In the genomic region with DNA sequence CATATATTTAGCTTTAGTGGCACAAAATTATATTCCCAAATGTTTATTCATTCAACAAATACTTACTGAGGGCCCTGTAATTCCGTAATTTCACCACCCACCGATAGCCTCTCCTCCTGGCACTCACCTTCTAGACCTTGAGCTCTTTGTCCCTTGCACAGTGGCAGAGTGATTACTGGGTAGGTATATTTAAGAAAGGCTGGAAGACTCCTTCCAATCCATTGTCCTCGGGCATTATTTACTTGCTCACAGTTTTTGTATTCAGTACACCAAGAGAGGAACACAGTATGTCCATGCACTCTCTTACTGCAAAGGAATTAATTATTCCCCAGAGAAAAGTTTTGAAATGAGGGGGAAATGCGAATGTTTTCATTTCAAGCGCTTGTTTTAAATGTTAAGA, we compare ENCODE assay signal across 9 cellular contexts. TPM values are rescaled to one million over a fixed set of nuclear protein-coding genes. Genes with fewer than 3 reads are reported as not detected.
A peak's percentile ranks its signal among the peaks of the same experiment; 100 is the strongest.
DNase-seq lines count a peak whose midpoint lies in the region; ATAC-seq and TF ChIP-seq lines count a peak whose summit lies in the region.
"Had no signal": no experiment of that assay in that cellular context is flagged by ENCODE, and none has a peak within 500 bp of the region (broad histone marks: within the 10 kb centered on the region; RNA-seq: fewer than 3 reads in every experiment).

No MANE protein-coding gene starts in this region.

- H3K4me3 ChIP-seq in NT2/D1 (ENCODE audit: insufficient read length, low read depth) (no peak overlapping the region), colonic mucosa (no peak overlapping the region)

- intact Hi-C loops in colonic mucosa (cut with DNase I), result loop anchor here (10.0 kb wide), 1 partner anchor 129 kb away; no protein-coding TSS in a partner anchor

- H3K9me3 ChIP-seq in NT2/D1 (ENCODE audit: insufficient read depth, low read length) (no peaks in the 10 kb centered on the region), colonic mucosa (no peaks in the 10 kb centered on the region)

- H3K4me3 Mint-ChIP-seq in activated naive CD4-positive, alpha-beta T cell treated with anti-CD3 and anti-CD28 coated beads, Interleukin-2, amount 10 ng/mL, durations not matched to agents 7 days and 5 days, result peak overlapping the region; percentile 89
- peak overlapping the region; percentile 81 for H3K4me3 Mint-ChIP-seq in stimulated activated effector memory CD8-positive, alpha-beta T cell treated with anti-CD3 and anti-CD28 coated beads, Interleukin-12 subunit alpha, Interleukin-12 subunit beta, amount 100 ng/mL, for 72 hours

- no peak for TF ChIP-seq CTCF in colonic mucosa (IDR thresholded peaks at IDR 0.05)

- no peak for DNase-seq in activated naive CD4-positive, alpha-beta T cell treated with anti-CD3 and anti-CD28 coated beads, Interleukin-2, amount 10 ng/mL, durations not matched to agents 7 days and 5 days
- no peak for DNase-seq in activated naive CD4-positive, alpha-beta T cell (lab: John Stamatoyannopoulos, UW)
- DNase-seq in NT2/D1 (ENCODE audit: low read depth, low spot score) (no peak), colonic mucosa (peak; percentile 29), NCI-H774 (lab: John Stamatoyannopoulos, UW) (no peak), mesenteric fat pad (ENCODE audit: low spot score) (no peak), A172 (ENCODE audit: low spot score) (no peak)
- DNase-seq in stimulated activated effector memory CD8-positive, alpha-beta T cell treated with anti-CD3 and anti-CD28 coated beads, Interleukin-12 subunit alpha, Interleukin-12 subunit beta, amount 100 ng/mL, for 72 hours (ENCODE audit: low spot score in 2 of 2), result no peak
- DNase-seq: IMR-90 had no signal

- H3K4me1 ChIP-seq in NT2/D1 (ENCODE audit: insufficient read depth, insufficient read length) (no peaks in the 10 kb centered on the region), colonic mucosa (no peaks in the 10 kb centered on the region)

- H3K27me3 ChIP-seq in NT2/D1 (ENCODE audit: insufficient read depth, insufficient read length), result no peaks in the 10 kb centered on the region
- H3K27me3 ChIP-seq in colonic mucosa, result no peaks in the 10 kb centered on the region

- H3K4me1 Mint-ChIP-seq in activated naive CD4-positive, alpha-beta T cell treated with anti-CD3 and anti-CD28 coated beads, Interleukin-2, amount 10 ng/mL, durations not matched to agents 7 days and 5 days, result peaks cover 53% of the 10 kb centered on the region
- peaks cover 33% of the 10 kb centered on the region for H3K4me1 Mint-ChIP-seq in stimulated activated effector memory CD8-positive, alpha-beta T cell treated with anti-CD3 and anti-CD28 coated beads, Interleukin-12 subunit alpha, Interleukin-12 subunit beta, amount 100 ng/mL, for 72 hours

- peaks cover 18% of the 10 kb centered on the region for H3K27me3 Mint-ChIP-seq in activated naive CD4-positive, alpha-beta T cell treated with anti-CD3 and anti-CD28 coated beads, Interleukin-2, amount 10 ng/mL, durations not matched to agents 7 days and 5 days

- H3K27ac ChIP-seq in colonic mucosa, result peak overlapping the region; percentile 14

- peaks cover 20% of the 10 kb centered on the region for H3K36me3 Mint-ChIP-seq in activated naive CD4-positive, alpha-beta T cell treated with anti-CD3 and anti-CD28 coated beads, Interleukin-2, amount 10 ng/mL, durations not matched to agents 7 days and 5 days
- H3K36me3 Mint-ChIP-seq in stimulated activated effector memory CD8-positive, alpha-beta T cell treated with anti-CD3 and anti-CD28 coated beads, Interleukin-12 subunit alpha, Interleukin-12 subunit beta, amount 100 ng/mL, for 72 hours, result no peaks in the 10 kb centered on the region

- CTCF ChIA-PET in activated naive CD4-positive, alpha-beta T cell treated with anti-CD3 and anti-CD28 coated beads, Interleukin-2, amount 10 ng/mL, durations not matched to agents 7 days and 5 days (lab: Charles Lee), result interaction anchor here (1.0 to 1.1 kb wide), 2 partner anchors 50 to 114 kb away, joined by 3 to 4 read pairs; no protein-coding TSS in a partner anchor

- ATAC-seq in stimulated activated effector memory CD8-positive, alpha-beta T cell treated with anti-CD3 and anti-CD28 coated beads, Interleukin-12 subunit alpha, Interleukin-12 subunit beta, amount 100 ng/mL, for 72 hours, result no peak

- peak overlapping the region; percentile 98 for H3K27ac Mint-ChIP-seq in activated naive CD4-positive, alpha-beta T cell treated with anti-CD3 and anti-CD28 coated beads, Interleukin-2, amount 10 ng/mL, durations not matched to agents 7 days and 5 days
- H3K27ac Mint-ChIP-seq in stimulated activated effector memory CD8-positive, alpha-beta T cell treated with anti-CD3 and anti-CD28 coated beads, Interleukin-12 subunit alpha, Interleukin-12 subunit beta, amount 100 ng/mL, for 72 hours, result peak overlapping the region; percentile 92

- no peaks in the 10 kb centered on the region for H3K9me3 Mint-ChIP-seq in activated naive CD4-positive, alpha-beta T cell treated with anti-CD3 and anti-CD28 coated beads, Interleukin-2, amount 10 ng/mL, durations not matched to agents 7 days and 5 days
- H3K9me3 Mint-ChIP-seq in stimulated activated effector memory CD8-positive, alpha-beta T cell treated with anti-CD3 and anti-CD28 coated beads, Interleukin-12 subunit alpha, Interleukin-12 subunit beta, amount 100 ng/mL, for 72 hours, result no peaks in the 10 kb centered on the region

- peak overlapping the region; percentile 98 for H3K9ac ChIP-seq in NT2/D1 (ENCODE audit: insufficient read length, low read depth)
- no peak overlapping the region for H3K9ac ChIP-seq in colonic mucosa (ENCODE audit: low read depth in 2 of 2, low read length in 2 of 2)

- H3K36me3 ChIP-seq in NT2/D1 (ENCODE audit: insufficient read depth, insufficient read length, low read length) (peaks cover 21% of the 10 kb centered on the region), colonic mucosa (no peaks in the 10 kb centered on the region)

RNA-seq across cellular contexts. Expression of a gene that starts 1.1 kb away (rescaled TPM):
- total RNA-seq in colonic mucosa (10 to 100 TPM; 30.0 to 75.8 TPM), mesenteric fat pad (0.22 TPM)
- 7.5 and 11.4 TPM in 2 replicates for total RNA-seq in A172 (2014; rRNA removed; shearing (Covaris generic))
